8 cellular contexts compared by ENCODE assay signal in the genomic region with DNA sequence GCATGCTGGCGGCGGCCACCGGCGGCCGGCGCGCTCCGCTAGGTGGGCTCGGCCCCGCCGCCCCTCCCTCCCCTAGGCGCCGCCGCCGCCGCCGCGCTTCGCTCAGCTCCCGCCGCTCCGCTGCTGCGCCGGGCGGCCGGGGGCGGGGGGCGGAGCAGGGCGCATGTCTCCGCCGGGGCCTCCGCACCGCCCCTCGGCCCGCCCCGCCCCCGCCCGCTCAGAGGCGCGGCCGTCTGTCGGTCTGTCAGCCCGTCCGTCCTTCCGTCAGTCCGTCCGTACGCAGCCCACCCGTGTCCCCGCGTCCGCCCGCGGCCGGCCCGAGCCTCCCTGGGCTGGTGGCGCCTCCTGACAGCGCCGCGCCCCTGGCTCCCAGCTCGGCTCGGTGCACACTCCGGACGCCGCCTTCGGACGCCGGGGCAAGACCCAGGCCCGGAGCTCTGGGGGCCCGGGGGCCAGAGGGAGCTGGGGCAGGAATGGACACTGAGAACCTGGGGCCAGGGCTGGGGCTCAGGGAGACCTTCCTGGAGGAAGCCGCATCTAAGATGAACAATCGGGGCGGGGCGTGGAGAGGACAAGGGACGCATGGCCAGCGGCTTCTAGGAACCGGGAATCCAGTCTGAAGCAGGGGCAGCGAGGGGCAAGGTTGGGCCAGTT. TPM values are rescaled to one million over a fixed set of nuclear protein-coding genes. Genes with fewer than 3 reads are reported as not detected.
DNase-seq lines count a peak whose midpoint lies in the region; ATAC-seq and TF ChIP-seq lines count a peak whose summit lies in the region.

A gene (minus strand): TSS at position 138 of the 654 bp plus-strand sequence. CDS start 6,193 bp downstream, outside the sequence.

- H3K4me1 Mint-ChIP-seq in activated CD4-positive, alpha-beta T cell treated with anti-CD3 and anti-CD28 coated beads, Interleukin-2, amount 10 ng/mL, durations not matched to agents 24 days and 14 days: peaks cover 4% of the 10 kb centered on the region
- H3K4me1 Mint-ChIP-seq in effector memory CD8-positive, alpha-beta T cell (ENCODE audit: low read depth in 2 of 2): peaks cover 0 to 5% of the 10 kb centered on the region in 2 donors

- no peaks in the 10 kb centered on the region for H3K9me3 Mint-ChIP-seq in activated CD4-positive, alpha-beta T cell treated with anti-CD3 and anti-CD28 coated beads, Interleukin-2, amount 10 ng/mL, durations not matched to agents 24 days and 14 days
- no peaks in the 10 kb centered on the region for H3K9me3 Mint-ChIP-seq in effector memory CD8-positive, alpha-beta T cell

- 0 to 4% (median 2%) methylated on average over 26 to 78 of the region's 78 CpGs for whole genome bisulfite sequencing in stomach, 5 donors

- H3K27ac Mint-ChIP-seq in activated CD4-positive, alpha-beta T cell treated with anti-CD3 and anti-CD28 coated beads, Interleukin-2, amount 10 ng/mL, durations not matched to agents 24 days and 14 days: no peak within 1 kb of the TSS
- H3K27ac Mint-ChIP-seq in effector memory CD8-positive, alpha-beta T cell: no peak within 1 kb of the TSS

- H3K27me3 Mint-ChIP-seq in activated CD4-positive, alpha-beta T cell treated with anti-CD3 and anti-CD28 coated beads, Interleukin-2, amount 10 ng/mL, durations not matched to agents 24 days and 14 days: peaks cover 18% of the 10 kb centered on the region
- peaks cover 0 to 20% of the 10 kb centered on the region in 2 donors for H3K27me3 Mint-ChIP-seq in effector memory CD8-positive, alpha-beta T cell

- TF ChIP-seq EP300 in stomach (IDR thresholded peaks at IDR 0.05): no peak

- H3K27me3 ChIP-seq in mucosa of rectum (ENCODE audit: control insufficient read depth in 2 of 2, insufficient read depth in 2 of 2, low read length in 2 of 2) (peaks cover 0 to 4% of the 10 kb centered on the region in 2 donors), stomach (peaks cover 0 to 58% (median 23%) of the 10 kb centered on the region in 3 donors)

- H3K4me3 Mint-ChIP-seq in activated CD4-positive, alpha-beta T cell treated with anti-CD3 and anti-CD28 coated beads, Interleukin-2, amount 10 ng/mL, durations not matched to agents 24 days and 14 days: peak within 1 kb of the TSS; percentile 69
- peak within 1 kb of the TSS; percentile 68 to 72 for H3K4me3 Mint-ChIP-seq in effector memory CD8-positive, alpha-beta T cell

- DNase-seq in GM12865 (ENCODE audit: low read depth) (peak; percentile 46), stomach (peak; percentile 27)
- peak; percentile 89 for DNase-seq in activated CD4-positive, alpha-beta T cell treated with anti-CD3 and anti-CD28 coated beads, Interleukin-2, amount 10 ng/mL, durations not matched to agents 24 days and 14 days
- DNase-seq in effector memory CD8-positive, alpha-beta T cell: peak in 1 of 3 experiments; percentile 25

- H3K9me3 ChIP-seq in KOPT-K1 (ENCODE audit: insufficient read depth, low read length, poor library complexity, severe bottlenecking): no peaks in the 10 kb centered on the region
- no peaks in the 10 kb centered on the region for H3K9me3 ChIP-seq in mucosa of rectum (ENCODE audit: control insufficient read depth in 2 of 2, low read length in 2 of 2)
- no peaks in the 10 kb centered on the region for H3K9me3 ChIP-seq in stomach

- peak within 1 kb of the TSS in 1 of 2 donors; percentile 64 for H3K9ac ChIP-seq in mucosa of rectum (ENCODE audit: low read depth in 1 of 2, low read length in 2 of 2)

- H3K4me3 ChIP-seq in GM12865 (ENCODE audit: low read depth, low read length): peak within 1 kb of the TSS; percentile 73
- H3K4me3 ChIP-seq in mucosa of rectum (ENCODE audit: low read length in 2 of 2): peak within 1 kb of the TSS; percentile 52 to 57
- H3K4me3 ChIP-seq in stomach: peak within 1 kb of the TSS; percentile 51 to 74 (median 62)

- intact Hi-C loops in activated CD4-positive, alpha-beta T cell treated with anti-CD3 and anti-CD28 coated beads, Interleukin-2, amount 10 ng/mL, durations not matched to agents 24 days and 14 days (cut with micrococcal nuclease): loop anchor here (2.0 kb wide), 1 partner anchor 14 kb away; no protein-coding TSS in a partner anchor
- intact Hi-C loops in stomach (cut with DNase I; ENCODE audit: low total_unique reads): no loop called here

- peak; percentile 55 for ATAC-seq in effector memory CD8-positive, alpha-beta T cell (replicated peaks)
- no peak for ATAC-seq in GM18511 (IDR thresholded peaks at IDR 0.05; ENCODE audit: unreplicated experiment)
- ATAC-seq in GM19467 (IDR thresholded peaks at IDR 0.05; ENCODE audit: unreplicated experiment): no peak

- no peaks in the 10 kb centered on the region for H3K36me3 Mint-ChIP-seq in activated CD4-positive, alpha-beta T cell treated with anti-CD3 and anti-CD28 coated beads, Interleukin-2, amount 10 ng/mL, durations not matched to agents 24 days and 14 days (ENCODE audit: low read depth)
- peaks cover 10% of the 10 kb centered on the region for H3K36me3 Mint-ChIP-seq in effector memory CD8-positive, alpha-beta T cell (ENCODE audit: insufficient read depth)

- TF ChIP-seq POLR2A in stomach (IDR thresholded peaks at IDR 0.05): no peak

- H3K36me3 ChIP-seq in KOPT-K1 (ENCODE audit: insufficient read depth, low read length): peaks cover 11% of the 10 kb centered on the region; the same call in 1 of the 2 replicates
- H3K36me3 ChIP-seq in mucosa of rectum (ENCODE audit: control insufficient read depth in 2 of 2, insufficient read depth in 2 of 2, low read length in 2 of 2): peaks cover 0 to 8% of the 10 kb centered on the region in 2 donors
- H3K36me3 ChIP-seq in stomach: peaks cover 0 to 11% (median 3%) of the 10 kb centered on the region in 4 donors

- TF ChIP-seq CTCF in GM12865 (IDR thresholded peaks at IDR 0.05; ENCODE audit: insufficient read depth, low read depth, low read length, missing control alignments) (no peak), stomach (IDR thresholded peaks at IDR 0.05) (no peak)

- H3K27ac ChIP-seq in KOPT-K1 (ENCODE audit: low read depth, low read length, poor library complexity, severe bottlenecking) (peak within 1 kb of the TSS; percentile 43), mucosa of rectum (ENCODE audit: low read depth in 2 of 2, low read length in 2 of 2) (peak within 1 kb of the TSS; percentile 61 to 63), stomach (peak within 1 kb of the TSS in 4 of 5 donors; percentile 38 to 81 (median 50))

- H3K4me1 ChIP-seq in mucosa of rectum (ENCODE audit: control insufficient read depth in 2 of 2, insufficient read depth in 2 of 2, low read length in 2 of 2): peaks cover 3 to 16% of the 10 kb centered on the region in 2 donors
- peaks cover 13 to 41% (median 32%) of the 10 kb centered on the region in 4 donors for H3K4me1 ChIP-seq in stomach

RNA-seq across cellular contexts. Expression of the gene that starts here (rescaled TPM):
- 1.3 and 1.7 TPM in 2 replicates for total RNA-seq in activated CD4-positive, alpha-beta T cell treated with anti-CD3 and anti-CD28 coated beads, Interleukin-2, amount 10 ng/mL, durations not matched to agents 24 days and 14 days
- 10 to 100 TPM in 1 of 5 donors, 1 to 10 TPM in 4; 1.8 to 63.1 (median 3.6) TPM for total RNA-seq in stomach
- 1 to 10 TPM; 2.2 to 3.1 (median 2.6) TPM for polyA plus RNA-seq in stomach
